Comparison of ENCODE assay signal across 8 cellular contexts in the genomic region with DNA sequence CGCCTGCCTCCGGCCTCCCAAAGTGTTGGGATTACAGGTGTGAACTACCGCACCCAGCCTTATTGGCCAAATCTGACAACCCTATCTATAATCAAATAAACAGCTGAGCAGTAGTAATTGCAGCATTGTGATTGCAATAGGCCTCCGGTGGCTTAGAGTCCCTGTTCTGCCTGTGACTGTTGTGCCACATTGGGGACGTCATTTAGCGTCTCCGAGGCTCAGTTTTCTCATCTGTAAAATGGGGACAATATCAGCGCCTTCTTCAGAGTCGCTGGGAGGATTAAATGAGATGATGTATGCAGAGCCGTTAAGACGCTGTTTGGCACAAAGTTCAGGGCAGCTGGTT. TPM values are rescaled to one million over a fixed set of nuclear protein-coding genes. Genes with fewer than 3 reads are reported as not detected.
DNase-seq lines count a peak whose midpoint lies in the region; ATAC-seq and TF ChIP-seq lines count a peak whose summit lies in the region.

No MANE protein-coding gene starts in this region.

- peak in 1 of 4 experiments; percentile 0 for ATAC-seq in T-cell (replicated peaks in 1 of 4)

- peak overlapping the region; percentile 7 for H2BK5ac ChIP-seq in trophoblast cell (ENCODE audit: low read depth, low read length, poor library complexity)

- no peak overlapping the region for H4K12ac ChIP-seq in trophoblast cell (ENCODE audit: low read depth, low read length)

- no peak for TF ChIP-seq CTCF in fibroblast of lung (conservative IDR thresholded peaks at IDR 0.05 in 1 of 2, IDR thresholded peaks at IDR 0.05 in 1 of 2; ENCODE audit: low read depth in 1 of 2, low read length in 2 of 2)
- TF ChIP-seq CTCF in GM20000 (IDR thresholded peaks at IDR 0.05; ENCODE audit: extremely low read depth, missing control alignments): no peak

- H3K36me3 Mint-ChIP-seq in T-cell: no peaks in the 10 kb centered on the region

- peak overlapping the region; percentile 48 for H3K9ac ChIP-seq in fibroblast of lung (ENCODE audit: insufficient read depth, low read length)
- peak overlapping the region; percentile 69 for H3K9ac ChIP-seq in trophoblast cell (ENCODE audit: low read length)

- peaks cover 55 to 75% (median 60%) of the 10 kb centered on the region in 3 donors for H3K4me1 Mint-ChIP-seq in T-cell

- WGBS in trophoblast cell (ENCODE audit: extremely low coverage, insufficient coverage, insufficient read length): no CpG with 5 or more reads among the region's 11 CpGs

- H3K9me3 Mint-ChIP-seq in T-cell: no peaks in the 10 kb centered on the region

- peak overlapping the region; percentile 76 to 83 (median 77) for H3K4me3 Mint-ChIP-seq in T-cell

- CTCF ChIA-PET in T-cell (lab: Charles Lee): interaction anchor here in 1 of 2 donors (1.1 kb wide), 1 partner anchor 13 kb away, joined by 4 read pairs; no protein-coding TSS in a partner anchor

- H3K27ac ChIP-seq in fibroblast of lung (ENCODE audit: insufficient read depth, low read length): peak overlapping the region; percentile 68
- H3K27ac ChIP-seq in trophoblast cell (ENCODE audit: low read depth, low read length): peak overlapping the region; percentile 24

- H2AFZ ChIP-seq in fibroblast of lung (ENCODE audit: low read length) (peak overlapping the region; percentile 57), trophoblast cell (ENCODE audit: insufficient read depth, low read length, poor library complexity) (no peak overlapping the region)

- H2BK120ac ChIP-seq in trophoblast cell (ENCODE audit: insufficient read depth, low read length, poor library complexity): peak overlapping the region; percentile 3

- peaks cover 44% of the 10 kb centered on the region for H3K79me2 ChIP-seq in fibroblast of lung (ENCODE audit: control insufficient read depth, insufficient read depth, low read length)
- H3K79me2 ChIP-seq in trophoblast cell (ENCODE audit: control insufficient read depth, insufficient read depth, low read length, poor library complexity): peaks cover 15% of the 10 kb centered on the region

- H3K79me1 ChIP-seq in trophoblast cell (ENCODE audit: low read length): peaks cover 33% of the 10 kb centered on the region

- no peak overlapping the region for H4K8ac ChIP-seq in trophoblast cell (ENCODE audit: low read depth, low read length)

- no peaks in the 10 kb centered on the region for H3K27me3 Mint-ChIP-seq in T-cell

- H3K9me3 ChIP-seq in fibroblast of lung (ENCODE audit: control insufficient read depth, insufficient read depth, low read depth, low read length): no peaks in the 10 kb centered on the region
- no peaks in the 10 kb centered on the region for H3K9me3 ChIP-seq in trophoblast cell (ENCODE audit: insufficient read depth, low read depth, low read length)

- H3K4me2 ChIP-seq in fibroblast of lung (ENCODE audit: extremely low read depth, insufficient read depth, low read length) (peak overlapping the region; percentile 62), trophoblast cell (ENCODE audit: low read length) (peak overlapping the region; percentile 67)

- H4K91ac ChIP-seq in trophoblast cell (ENCODE audit: low read depth, low read length): peak overlapping the region; percentile 3

- H3K14ac ChIP-seq in trophoblast cell (ENCODE audit: low read length): no peak overlapping the region

- H2AK5ac ChIP-seq in trophoblast cell (ENCODE audit: low read length): no peak overlapping the region

- H4K20me1 ChIP-seq in fibroblast of lung (ENCODE audit: control insufficient read depth, extremely low read depth, insufficient read depth, low read length): no peaks in the 10 kb centered on the region

- H3K23ac ChIP-seq in trophoblast cell (ENCODE audit: low read length): no peak overlapping the region

- peaks cover 7% of the 10 kb centered on the region for H3K36me3 ChIP-seq in fibroblast of lung (ENCODE audit: control insufficient read depth, insufficient read depth, low read length)
- peaks cover 2 to 6% of the 10 kb centered on the region in 2 experiments for H3K36me3 ChIP-seq in trophoblast cell (ENCODE audit: control insufficient read depth in 1 of 2, insufficient read depth in 2 of 2, low read length in 2 of 2)

- H3K27me3 ChIP-seq in fibroblast of lung (ENCODE audit: control insufficient read depth, insufficient read depth, low read length) (no peaks in the 10 kb centered on the region), trophoblast cell (ENCODE audit: insufficient read depth, low read length) (no peaks in the 10 kb centered on the region)

- H3K4ac ChIP-seq in trophoblast cell (ENCODE audit: low read depth, low read length): no peak overlapping the region

- peaks cover 35% of the 10 kb centered on the region for H3K4me1 ChIP-seq in fibroblast of lung (ENCODE audit: control insufficient read depth, extremely low read depth, insufficient read depth, low read length)
- H3K4me1 ChIP-seq in trophoblast cell (ENCODE audit: control insufficient read depth in 1 of 2, insufficient read depth in 2 of 2, low read length in 2 of 2): peaks cover 21 to 37% of the 10 kb centered on the region in 2 experiments

- no peak for DNase-seq in T-cell
- DNase-seq in fibroblast of lung (ENCODE audit: low read depth in 2 of 2): no peak
- DNase-seq in trophoblast cell: no peak
- DNase-seq in stimulated activated CD4-positive, alpha-beta T cell treated with anti-CD3 and anti-CD28 coated beads, Interleukin-2, amount 100 ng/mL, for 24 hours: no peak
- DNase-seq in GM20000 (ENCODE audit: low spot score): no peak
- DNase-seq in NCI-H526 (lab: John Stamatoyannopoulos, UW): no peak
- DNase-seq in activated CD8-positive, alpha-beta memory T cell treated with anti-CD3 and anti-CD28 coated beads for 24 hours: no peak

- peak overlapping the region; percentile 63 for H2BK12ac ChIP-seq in trophoblast cell (ENCODE audit: low read length)

- H3K18ac ChIP-seq in trophoblast cell (ENCODE audit: low read length): peak overlapping the region; percentile 21

- peak overlapping the region; percentile 89 to 90 for H3K27ac Mint-ChIP-seq in T-cell

- POLR2A ChIA-PET in T-cell (lab: Charles Lee): no interaction called here

- H3K4me3 ChIP-seq in GM08714 (ENCODE audit: low read length): peak overlapping the region; percentile 54; the same call in 1 of the 2 replicates
- H3K4me3 ChIP-seq in fibroblast of lung (replicated peaks in 1 of 4; ENCODE audit: control extremely low read depth in 1 of 4, insufficient read depth in 1 of 4, low read depth in 3 of 4, low read length in 4 of 4): peak overlapping the region; percentile 32 to 46 (median 36)
- H3K4me3 ChIP-seq in trophoblast cell (ENCODE audit: low read depth, low read length): no peak overlapping the region

RNA-seq across cellular contexts. Expression of a gene that starts 0.5 kb away (rescaled TPM):
- 100 to 1,000 TPM; 146 to 206 (median 169) TPM for total RNA-seq in T-cell
- total RNA-seq in fibroblast of lung: 332 and 488 TPM in 2 replicates
- polyA plus RNA-seq in fibroblast of lung: 318 and 387 TPM in 2 replicates
- 376 and 416 TPM in 2 replicates for polyA plus RNA-seq in fibroblast of lung (2012)
- 336 and 352 TPM in 2 replicates for polyA minus RNA-seq in fibroblast of lung (ENCODE audit: low replicate concordance)
- 161 and 169 TPM in 2 replicates for polyA plus RNA-seq in trophoblast cell (2013)

RNA-seq across cellular contexts. Expression of a gene that starts 46.3 kb away (rescaled TPM):
- under 1 TPM; 0.38 to 0.99 (median 0.56) TPM for total RNA-seq in T-cell
- total RNA-seq in fibroblast of lung: not detected in 2 replicates
- not detected in 2 replicates for polyA plus RNA-seq in fibroblast of lung
- not detected in 2 replicates for polyA plus RNA-seq in fibroblast of lung (2012)
- polyA minus RNA-seq in fibroblast of lung (ENCODE audit: low replicate concordance): not detected in 2 replicates
- polyA plus RNA-seq in trophoblast cell (2013): 0.04 and 0.08 TPM in 2 replicates
